ENCODE assay signal across 26 cellular contexts in genomic region chr6:52106994-52107393, GRCh38. TPM values are rescaled to one million over a fixed set of nuclear protein-coding genes. Genes with fewer than 3 reads are reported as not detected.
"Had no signal": no experiment of that assay in that cellular context is flagged by ENCODE, and none has a peak within 500 bp of the region (broad histone marks: within the 10 kb centered on the region; RNA-seq: fewer than 3 reads in every experiment).

No MANE protein-coding gene starts in this region.

- H3K4me1 Mint-ChIP-seq: activated naive CD4-positive, alpha-beta T cell treated with anti-CD3 and anti-CD28 coated beads, Interleukin-2, amount 50 U/mL, for 24 hours; immature natural killer cell; neural crest cell; T-cell had no signal

- H3K36me3 ChIP-seq: cardiac muscle cell, left lung, upper lobe of left lung, WERI-Rb-1 had no signal

- H3K4me3 ChIP-seq: body of pancreas, cardiac muscle cell, hepatocyte, left lung, upper lobe of left lung had no signal

- H3K27me3 Mint-ChIP-seq: naive B cell had no signal

- H3K9me3 ChIP-seq: body of pancreas, left lung, upper lobe of left lung had no signal

- H2AFZ ChIP-seq: hepatocyte had no signal

- H3K27ac Mint-ChIP-seq: activated naive CD4-positive, alpha-beta T cell treated with anti-CD3 and anti-CD28 coated beads, Interleukin-2, amount 50 U/mL, for 24 hours; immature natural killer cell; naive B cell; progenitor cell of endocrine pancreas; T-cell; T-helper 2 cell treated with Interferon-gamma antibody and Interleukin-4, amounts not matched to agents 5 μg/mL and 100 μg/mL, for 36 hours had no signal

- ATAC-seq: body of pancreas; left lung; stimulated activated naive CD8-positive, alpha-beta T cell treated with anti-CD3 and anti-CD28 coated beads, Interleukin-15, Interleukin-2, amounts not matched to agents 100 U/mL and 50 U/mL, for 24 hours; T-cell had no signal

- H3K79me2 ChIP-seq: hepatocyte had no signal

- FAIRE-seq: TTC549 had no signal

- H3K27me3 ChIP-seq: body of pancreas, cardiac muscle cell, hepatocyte, left lung, upper lobe of left lung had no signal

- H3K9me3 Mint-ChIP-seq: activated naive CD4-positive, alpha-beta T cell treated with anti-CD3 and anti-CD28 coated beads, Interleukin-2, amount 50 U/mL, for 24 hours; immature natural killer cell; T-cell had no signal

- H3K4me2 ChIP-seq: hepatocyte had no signal

- H3K4me1 ChIP-seq: body of pancreas, left lung, upper lobe of left lung had no signal

- DNase-seq: activated CD4-positive, alpha-beta T cell treated with anti-CD3 and anti-CD28 coated beads for 1 hour; activated CD4-positive, alpha-beta T cell treated with anti-CD3 and anti-CD28 coated beads, Interleukin-2, amount 50 U/mL, for 1 hour; activated gamma-delta T cell treated with Interleukin-2 at 50 U/mL for 16 hours; activated T-cell treated with anti-CD3 and anti-CD28 coated beads, Interleukin-2, amount 50 U/mL, for 1 hour; anterior cingulate cortex; body of pancreas; cortex of kidney; immature natural killer cell; left lung; midbrain; naive B cell; stimulated activated CD4-positive, alpha-beta T cell treated with anti-CD3 and anti-CD28 coated beads, Interleukin-4, amount 100 ng/mL, for 24 hours; stimulated activated naive CD8-positive, alpha-beta T cell treated with anti-CD3 and anti-CD28 coated beads, Interleukin-15, Interleukin-2, amounts not matched to agents 100 U/mL and 50 U/mL, for 24 hours; T-cell; upper lobe of left lung; WERI-Rb-1 had no signal

- H3K27ac ChIP-seq: body of pancreas, cardiac muscle cell, epithelial cell of prostate, hepatocyte, left lung, upper lobe of left lung, WERI-Rb-1 had no signal

- H3K36me3 Mint-ChIP-seq: activated naive CD4-positive, alpha-beta T cell treated with anti-CD3 and anti-CD28 coated beads, Interleukin-2, amount 50 U/mL, for 24 hours; immature natural killer cell; T-cell had no signal

- H3K4me3 Mint-ChIP-seq: activated naive CD4-positive, alpha-beta T cell treated with anti-CD3 and anti-CD28 coated beads, Interleukin-2, amount 50 U/mL, for 24 hours; immature natural killer cell; neural crest cell; T-cell; T-helper 2 cell treated with Interferon-gamma antibody and Interleukin-4, amounts not matched to agents 5 μg/mL and 100 μg/mL, for 36 hours had no signal

RNA-seq across cellular contexts. Expression of gene PKHD1, which starts 19.6 kb away (rescaled TPM):
- total RNA-seq: cardiac muscle cell, fibroblast of villous mesenchyme, lung microvascular endothelial cell had no signal
- polyA plus RNA-seq: cardiac muscle cell, immature natural killer cell had no signal
